In the genomic region with DNA sequence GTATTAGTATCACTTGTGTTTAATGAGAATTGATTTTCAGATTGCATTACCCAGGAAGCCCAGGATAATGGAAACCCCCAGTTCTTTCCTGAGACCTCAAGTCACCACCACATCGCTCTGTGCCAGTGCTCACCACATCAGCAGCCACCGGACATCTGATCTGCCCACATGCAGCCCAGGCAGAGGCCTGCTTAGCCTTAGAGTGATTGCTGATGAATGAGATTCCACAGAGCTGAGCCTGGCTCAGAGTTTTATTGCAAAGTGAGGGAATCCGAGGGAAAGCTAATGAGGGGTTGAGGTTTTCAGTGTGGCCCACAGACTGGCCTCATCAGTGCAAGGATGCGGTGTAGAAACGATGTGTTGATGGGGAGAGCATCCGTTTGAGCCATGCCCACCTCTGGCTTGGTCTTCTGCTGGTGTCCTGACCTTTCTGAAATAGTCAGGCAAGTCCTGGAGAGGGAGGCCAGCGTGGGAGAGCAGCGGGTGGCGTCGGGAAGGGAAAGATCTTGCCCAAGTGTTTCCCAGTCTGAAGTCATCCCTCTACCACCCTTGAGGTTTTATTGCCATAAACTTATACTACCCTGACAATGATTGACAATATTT, we compare ENCODE assay signal across 18 cellular contexts.
"Had no signal": no experiment of that assay in that cellular context is flagged by ENCODE, and none has a peak within 500 bp of the region (broad histone marks: within the 10 kb centered on the region; RNA-seq: fewer than 3 reads in every experiment).

No MANE protein-coding gene starts in this region.

- ATAC-seq: activated CD4-positive, alpha-beta T cell treated with anti-CD3 and anti-CD28 coated beads for 36 hours; pancreas; upper lobe of right lung had no signal

- DNase-seq: activated CD4-positive, alpha-beta memory T cell treated with anti-CD3 and anti-CD28 coated beads for 36 hours; activated CD4-positive, alpha-beta T cell treated with anti-CD3 and anti-CD28 coated beads for 36 hours; activated effector memory CD4-positive, alpha-beta T cell treated with Interleukin-2 at 50 U/mL for 16 hours; activated naive CD4-positive, alpha-beta T cell treated with anti-CD3 and anti-CD28 coated beads, Interleukin-2, amount 50 U/mL, for 16 hours; activated T-cell treated with anti-CD3 and anti-CD28 coated beads, Interleukin-2, amount 50 U/mL, for 24 hours; erythroblast; hypothalamus; midbrain; naive B cell; pancreas; retina; stimulated activated CD4-positive, alpha-beta T cell treated with anti-CD3 and anti-CD28 coated beads, Interleukin-15, amount 100 ng/mL, for 24 hours; stimulated activated CD4-positive, alpha-beta T cell treated with anti-CD3 and anti-CD28 coated beads, Interleukin-4, amount 100 ng/mL, for 1 hour; stimulated activated naive CD4-positive, alpha-beta T cell treated with Interleukin-2 at 50 U/mL for 16 hours; upper lobe of right lung had no signal

- H3K4me3 ChIP-seq: lung, pancreas, SK-N-MC, suprapubic skin, upper lobe of right lung had no signal

- H3K27ac ChIP-seq: SK-N-MC, suprapubic skin, upper lobe of right lung had no signal

- H3K36me3 ChIP-seq: pancreas, suprapubic skin, upper lobe of right lung had no signal

- H3K9me3 ChIP-seq: pancreas, suprapubic skin, upper lobe of right lung had no signal

- H3K27me3 ChIP-seq: pancreas, suprapubic skin, upper lobe of right lung had no signal
